1 cellular context compared by ENCODE assay signal in the genomic region with DNA sequence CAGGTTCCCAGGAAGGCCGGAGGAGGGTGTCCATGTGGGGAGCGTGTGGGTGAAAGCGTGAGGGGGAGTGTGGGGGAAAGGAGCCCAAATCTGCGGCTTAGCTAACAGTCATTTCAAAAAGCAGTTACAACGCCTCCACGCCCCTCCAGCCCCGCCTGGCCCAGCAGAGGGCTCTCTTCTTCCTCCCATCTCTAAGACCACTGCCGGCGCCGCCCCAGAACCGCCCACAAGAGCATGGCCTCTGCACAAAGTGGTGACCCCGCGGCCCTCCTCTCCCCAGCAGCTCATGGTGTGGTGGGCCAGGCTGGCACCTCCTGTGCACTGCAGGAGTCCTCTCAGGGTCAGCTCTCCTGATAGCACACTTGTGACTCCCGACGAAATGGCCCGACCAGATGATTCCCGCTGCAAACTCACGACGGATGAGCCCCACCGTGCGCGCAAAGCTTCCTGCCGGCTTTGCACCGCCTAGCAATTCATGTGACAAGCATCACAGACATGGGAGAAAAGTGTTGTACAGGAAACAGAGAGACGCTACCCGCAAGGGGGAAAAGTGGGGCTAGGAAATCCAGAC.
A peak's percentile ranks its signal among the peaks of the same experiment; 100 is the strongest.
TF ChIP-seq lines count a peak whose summit lies in the region.

No MANE protein-coding gene starts in this region.

TF ChIP-seq in WTC11, 78 proteins besides CTCF, POLR2A, EP300 and RAD21 (continued from another document):
- TF ChIP-seq NR1H2 (CRISPR knock-in tag; IDR thresholded peaks at IDR 0.05): no peak
- 0 out of 2 replicates have a peak, but pooled peaks have one; percentile 30 for TF ChIP-seq ZNF138 (CRISPR knock-in tag; conservative IDR thresholded peaks at IDR 0.05)
- 0 out of 2 replicates have a peak, but pooled peaks have one; percentile 37 for TF ChIP-seq TP53 (CRISPR knock-in tag; IDR thresholded peaks at IDR 0.05)
- TF ChIP-seq, protein P1, sequence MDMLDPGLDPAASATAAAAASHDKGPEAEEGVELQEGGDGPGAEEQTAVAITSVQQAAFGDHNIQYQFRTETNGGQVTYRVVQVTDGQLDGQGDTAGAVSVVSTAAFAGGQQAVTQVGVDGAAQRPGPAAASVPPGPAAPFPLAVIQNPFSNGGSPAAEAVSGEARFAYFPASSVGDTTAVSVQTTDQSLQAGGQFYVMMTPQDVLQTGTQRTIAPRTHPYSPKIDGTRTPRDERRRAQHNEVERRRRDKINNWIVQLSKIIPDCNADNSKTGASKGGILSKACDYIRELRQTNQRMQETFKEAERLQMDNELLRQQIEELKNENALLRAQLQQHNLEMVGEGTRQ (CRISPR knock-in tag; IDR thresholded peaks at IDR 0.05): peak; percentile 42; the same call in 1 of the 2 replicates
- no peak for TF ChIP-seq IRF2 (CRISPR knock-in tag; IDR thresholded peaks at IDR 0.05; ENCODE audit: borderline replicate concordance, low read depth)
- TF ChIP-seq, protein P2, sequence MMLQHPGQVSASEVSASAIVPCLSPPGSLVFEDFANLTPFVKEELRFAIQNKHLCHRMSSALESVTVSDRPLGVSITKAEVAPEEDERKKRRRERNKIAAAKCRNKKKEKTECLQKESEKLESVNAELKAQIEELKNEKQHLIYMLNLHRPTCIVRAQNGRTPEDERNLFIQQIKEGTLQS (CRISPR knock-in tag; conservative IDR thresholded peaks at IDR 0.05): no peak
- TF ChIP-seq TEAD1 (CRISPR knock-in tag; IDR thresholded peaks at IDR 0.05): peak; percentile 62; the same call in 1 of the 2 replicates
- TF ChIP-seq, protein P3, sequence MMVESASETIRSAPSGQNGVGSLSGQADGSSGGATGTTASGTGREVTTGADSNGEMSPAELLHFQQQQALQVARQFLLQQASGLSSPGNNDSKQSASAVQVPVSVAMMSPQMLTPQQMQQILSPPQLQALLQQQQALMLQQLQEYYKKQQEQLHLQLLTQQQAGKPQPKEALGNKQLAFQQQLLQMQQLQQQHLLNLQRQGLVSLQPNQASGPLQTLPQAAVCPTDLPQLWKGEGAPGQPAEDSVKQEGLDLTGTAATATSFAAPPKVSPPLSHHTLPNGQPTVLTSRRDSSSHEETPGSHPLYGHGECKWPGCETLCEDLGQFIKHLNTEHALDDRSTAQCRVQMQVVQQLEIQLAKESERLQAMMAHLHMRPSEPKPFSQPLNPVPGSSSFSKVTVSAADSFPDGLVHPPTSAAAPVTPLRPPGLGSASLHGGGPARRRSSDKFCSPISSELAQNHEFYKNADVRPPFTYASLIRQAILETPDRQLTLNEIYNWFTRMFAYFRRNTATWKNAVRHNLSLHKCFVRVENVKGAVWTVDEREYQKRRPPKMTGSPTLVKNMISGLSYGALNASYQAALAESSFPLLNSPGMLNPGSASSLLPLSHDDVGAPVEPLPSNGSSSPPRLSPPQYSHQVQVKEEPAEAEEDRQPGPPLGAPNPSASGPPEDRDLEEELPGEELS (CRISPR knock-in tag; IDR thresholded peaks at IDR 0.05): no peak
- no peak for TF ChIP-seq ATF1 (CRISPR knock-in tag; IDR thresholded peaks at IDR 0.05)
- TF ChIP-seq SOX15 (CRISPR knock-in tag; IDR thresholded peaks at IDR 0.05): no peak
- TF ChIP-seq, protein P4, sequence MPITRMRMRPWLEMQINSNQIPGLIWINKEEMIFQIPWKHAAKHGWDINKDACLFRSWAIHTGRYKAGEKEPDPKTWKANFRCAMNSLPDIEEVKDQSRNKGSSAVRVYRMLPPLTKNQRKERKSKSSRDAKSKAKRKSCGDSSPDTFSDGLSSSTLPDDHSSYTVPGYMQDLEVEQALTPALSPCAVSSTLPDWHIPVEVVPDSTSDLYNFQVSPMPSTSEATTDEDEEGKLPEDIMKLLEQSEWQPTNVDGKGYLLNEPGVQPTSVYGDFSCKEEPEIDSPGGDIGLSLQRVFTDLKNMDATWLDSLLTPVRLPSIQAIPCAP (CRISPR knock-in tag; IDR thresholded peaks at IDR 0.05): no peak
- no peak for TF ChIP-seq ZNF263 (CRISPR knock-in tag; IDR thresholded peaks at IDR 0.05; ENCODE audit: low read depth)
- no peak for TF ChIP-seq GABPB1 (CRISPR knock-in tag; IDR thresholded peaks at IDR 0.05)
- TF ChIP-seq, protein P5, sequence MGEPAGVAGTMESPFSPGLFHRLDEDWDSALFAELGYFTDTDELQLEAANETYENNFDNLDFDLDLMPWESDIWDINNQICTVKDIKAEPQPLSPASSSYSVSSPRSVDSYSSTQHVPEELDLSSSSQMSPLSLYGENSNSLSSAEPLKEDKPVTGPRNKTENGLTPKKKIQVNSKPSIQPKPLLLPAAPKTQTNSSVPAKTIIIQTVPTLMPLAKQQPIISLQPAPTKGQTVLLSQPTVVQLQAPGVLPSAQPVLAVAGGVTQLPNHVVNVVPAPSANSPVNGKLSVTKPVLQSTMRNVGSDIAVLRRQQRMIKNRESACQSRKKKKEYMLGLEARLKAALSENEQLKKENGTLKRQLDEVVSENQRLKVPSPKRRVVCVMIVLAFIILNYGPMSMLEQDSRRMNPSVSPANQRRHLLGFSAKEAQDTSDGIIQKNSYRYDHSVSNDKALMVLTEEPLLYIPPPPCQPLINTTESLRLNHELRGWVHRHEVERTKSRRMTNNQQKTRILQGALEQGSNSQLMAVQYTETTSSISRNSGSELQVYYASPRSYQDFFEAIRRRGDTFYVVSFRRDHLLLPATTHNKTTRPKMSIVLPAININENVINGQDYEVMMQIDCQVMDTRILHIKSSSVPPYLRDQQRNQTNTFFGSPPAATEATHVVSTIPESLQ (CRISPR knock-in tag; IDR thresholded peaks at IDR 0.05): no peak
- TF ChIP-seq ZNF232 (CRISPR knock-in tag; IDR thresholded peaks at IDR 0.05): peak; percentile 69; the same call in 1 of the 2 replicates
- TF ChIP-seq ESRRA (CRISPR knock-in tag; IDR thresholded peaks at IDR 0.05; ENCODE audit: borderline replicate concordance): no peak
- no peak for TF ChIP-seq FOXK1 (CRISPR knock-in tag; IDR thresholded peaks at IDR 0.05)
- TF ChIP-seq, protein P6, sequence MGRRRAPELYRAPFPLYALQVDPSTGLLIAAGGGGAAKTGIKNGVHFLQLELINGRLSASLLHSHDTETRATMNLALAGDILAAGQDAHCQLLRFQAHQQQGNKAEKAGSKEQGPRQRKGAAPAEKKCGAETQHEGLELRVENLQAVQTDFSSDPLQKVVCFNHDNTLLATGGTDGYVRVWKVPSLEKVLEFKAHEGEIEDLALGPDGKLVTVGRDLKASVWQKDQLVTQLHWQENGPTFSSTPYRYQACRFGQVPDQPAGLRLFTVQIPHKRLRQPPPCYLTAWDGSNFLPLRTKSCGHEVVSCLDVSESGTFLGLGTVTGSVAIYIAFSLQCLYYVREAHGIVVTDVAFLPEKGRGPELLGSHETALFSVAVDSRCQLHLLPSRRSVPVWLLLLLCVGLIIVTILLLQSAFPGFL (CRISPR knock-in tag; IDR thresholded peaks at IDR 0.05; ENCODE audit: borderline replicate concordance): no peak
- TF ChIP-seq ZBTB21 (CRISPR knock-in tag; IDR thresholded peaks at IDR 0.05; ENCODE audit: borderline replicate concordance): peak; percentile 85
- TF ChIP-seq SMAD4 (CRISPR knock-in tag; IDR thresholded peaks at IDR 0.05): no peak
TF ChIP-seq in WTC11: peak in this region for 14.
